ENCODE assay signal across 1 cellular context in the genomic region with DNA sequence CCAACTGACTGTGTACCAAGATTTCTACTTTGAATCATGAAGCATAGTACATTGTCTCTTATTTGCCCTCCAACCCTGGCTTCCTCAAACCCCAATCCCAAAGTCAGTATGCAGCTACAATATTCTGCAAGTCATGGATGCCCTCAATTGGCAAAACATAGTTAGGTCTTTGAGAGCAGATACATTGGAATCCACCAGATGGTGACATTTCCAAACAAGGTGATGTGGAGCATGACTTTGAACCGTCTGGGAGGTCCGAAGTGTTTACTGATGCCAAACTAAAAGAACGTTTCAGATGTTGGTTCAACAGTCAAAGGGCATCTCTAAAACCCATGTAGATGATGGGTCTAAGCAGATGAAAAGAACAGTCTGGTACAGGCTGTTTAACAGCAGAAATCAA.
TF ChIP-seq lines count a peak whose summit lies in the region.

No MANE protein-coding gene starts in this region.

TF ChIP-seq in HepG2, 621 proteins besides CTCF, POLR2A, EP300 and RAD21 (continued from another document):
- TF ChIP-seq, protein P1, sequence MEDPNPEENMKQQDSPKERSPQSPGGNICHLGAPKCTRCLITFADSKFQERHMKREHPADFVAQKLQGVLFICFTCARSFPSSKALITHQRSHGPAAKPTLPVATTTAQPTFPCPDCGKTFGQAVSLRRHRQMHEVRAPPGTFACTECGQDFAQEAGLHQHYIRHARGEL (CRISPR knock-in tag; IDR thresholded peaks at IDR 0.05): peak; percentile 97; the same call in 1 of the 2 replicates
- TF ChIP-seq SMC3 (IDR thresholded peaks at IDR 0.05; ENCODE audit: low read length) (peak; percentile 61; the same call in 1 of the 2 replicates), ZSCAN31 (CRISPR knock-in tag; IDR thresholded peaks at IDR 0.05; ENCODE audit: low read depth) (no peak), NFE2L2 (IDR thresholded peaks at IDR 0.05; ENCODE audit: low read length) (peak; percentile 76; the same call in 1 of the 2 replicates), STAG1 (CRISPR knock-in tag; IDR thresholded peaks at IDR 0.05) (peak; percentile 59), ZNF781 (CRISPR knock-in tag; IDR thresholded peaks at IDR 0.05; ENCODE audit: borderline replicate concordance, not compliant biosample characterization) (no peak)
- TF ChIP-seq, protein P2, sequence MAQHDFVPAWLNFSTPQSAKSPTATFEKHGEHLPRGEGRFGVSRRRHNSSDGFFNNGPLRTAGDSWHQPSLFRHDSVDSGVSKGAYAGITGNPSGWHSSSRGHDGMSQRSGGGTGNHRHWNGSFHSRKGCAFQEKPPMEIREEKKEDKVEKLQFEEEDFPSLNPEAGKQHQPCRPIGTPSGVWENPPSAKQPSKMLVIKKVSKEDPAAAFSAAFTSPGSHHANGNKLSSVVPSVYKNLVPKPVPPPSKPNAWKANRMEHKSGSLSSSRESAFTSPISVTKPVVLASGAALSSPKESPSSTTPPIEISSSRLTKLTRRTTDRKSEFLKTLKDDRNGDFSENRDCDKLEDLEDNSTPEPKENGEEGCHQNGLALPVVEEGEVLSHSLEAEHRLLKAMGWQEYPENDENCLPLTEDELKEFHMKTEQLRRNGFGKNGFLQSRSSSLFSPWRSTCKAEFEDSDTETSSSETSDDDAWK (CRISPR knock-in tag; IDR thresholded peaks at IDR 0.05): no peak
